Comparison of ENCODE assay signal across 29 cellular contexts in genomic region chr3:178152988-178153387, GRCh38.
"Had no signal": no experiment of that assay in that cellular context is flagged by ENCODE, and none has a peak within 500 bp of the region (broad histone marks: within the 10 kb centered on the region; RNA-seq: fewer than 3 reads in every experiment).

No MANE protein-coding gene starts in this region.

- H3K4me1 ChIP-seq: adrenal gland, ascending aorta, body of pancreas, breast epithelium had no signal

- H3K36me3 ChIP-seq: adrenal gland, ascending aorta, brain microvascular endothelial cell, breast epithelium, cardiac muscle cell had no signal

- H3K27me3 ChIP-seq: adrenal gland, ascending aorta, body of pancreas, brain microvascular endothelial cell, breast epithelium, cardiac muscle cell had no signal

- H3K9me3 ChIP-seq: adrenal gland, ascending aorta, body of pancreas, breast epithelium had no signal

- ATAC-seq: activated naive CD4-positive, alpha-beta T cell treated with anti-CD3 and anti-CD28 coated beads, Interleukin-2, amount 50 U/mL, for 72 hours; activated naive CD8-positive, alpha-beta T cell treated with anti-CD3 and anti-CD28 coated beads, Interleukin-2, amount 50 U/mL, for 24 hours; activated T-cell treated with anti-CD3 and anti-CD28 coated beads, Interleukin-2, amount 50 U/mL, for 4 hours; activated T-cell treated with anti-CD3 and anti-CD28 coated beads, Interleukin-2, amount 50 U/mL, for 72 hours; activated T-helper 17 cell treated with anti-CD3 and anti-CD28 coated beads, Interleukin-2, amount 50 U/mL, for 72 hours; body of pancreas had no signal

- H3K27ac ChIP-seq: adrenal gland, ascending aorta, body of pancreas, brain microvascular endothelial cell, breast epithelium, cardiac muscle cell had no signal

- DNase-seq: activated effector memory CD4-positive, alpha-beta T cell treated with anti-CD3 and anti-CD28 coated beads, Interleukin-2, amount 50 U/mL, for 16 hours; activated effector memory CD4-positive, alpha-beta T cell treated with Interleukin-2 at 50 U/mL for 16 hours; activated gamma-delta T cell; activated gamma-delta T cell treated with Interleukin-2 at 50 U/mL for 16 hours; activated naive CD4-positive, alpha-beta T cell; activated naive CD4-positive, alpha-beta T cell treated with anti-CD3 and anti-CD28 coated beads for 36 hours; activated naive CD4-positive, alpha-beta T cell treated with anti-CD3 and anti-CD28 coated beads, Interleukin-2, amount 10 ng/mL, durations not matched to agents 7 days and 5 days; activated naive CD4-positive, alpha-beta T cell treated with anti-CD3 and anti-CD28 coated beads, Interleukin-2, amount 50 U/mL, for 16 hours; activated naive CD4-positive, alpha-beta T cell treated with Interleukin-2 at 50 U/mL for 16 hours; activated naive CD8-positive, alpha-beta T cell treated with anti-CD3 and anti-CD28 coated beads for 36 hours; activated naive CD8-positive, alpha-beta T cell treated with anti-CD3 and anti-CD28 coated beads, Interleukin-2, amount 10 ng/mL, durations not matched to agents 7 days and 5 days; activated naive CD8-positive, alpha-beta T cell treated with anti-CD3 and anti-CD28 coated beads, Interleukin-2, amount 50 U/mL, for 24 hours; activated T-cell treated with anti-CD3 and anti-CD28 coated beads, Interleukin-2, amount 50 U/mL, for 1 hour; activated T-cell treated with anti-CD3 and anti-CD28 coated beads, Interleukin-2, amount 50 U/mL, for 24 hours; activated T-cell treated with anti-CD3 and anti-CD28 coated beads, Interleukin-2, amount 50 U/mL, for 4 hours; activated T-cell treated with anti-CD3 and anti-CD28 coated beads, Interleukin-2, amount 50 U/mL, for 48 hours; activated T-cell treated with anti-CD3 and anti-CD28 coated beads, Interleukin-2, amount 50 U/mL, for 72 hours; adrenal gland; amniotic stem cell; aorta; body of pancreas; brain microvascular endothelial cell; central memory CD4-positive, alpha-beta T cell; cerebellar nuclear complex had no signal

- H3K4me3 ChIP-seq: adrenal gland, ascending aorta, body of pancreas, breast epithelium, cardiac muscle cell had no signal
